Comparison of ENCODE assay signal across 8 cellular contexts in the genomic region with DNA sequence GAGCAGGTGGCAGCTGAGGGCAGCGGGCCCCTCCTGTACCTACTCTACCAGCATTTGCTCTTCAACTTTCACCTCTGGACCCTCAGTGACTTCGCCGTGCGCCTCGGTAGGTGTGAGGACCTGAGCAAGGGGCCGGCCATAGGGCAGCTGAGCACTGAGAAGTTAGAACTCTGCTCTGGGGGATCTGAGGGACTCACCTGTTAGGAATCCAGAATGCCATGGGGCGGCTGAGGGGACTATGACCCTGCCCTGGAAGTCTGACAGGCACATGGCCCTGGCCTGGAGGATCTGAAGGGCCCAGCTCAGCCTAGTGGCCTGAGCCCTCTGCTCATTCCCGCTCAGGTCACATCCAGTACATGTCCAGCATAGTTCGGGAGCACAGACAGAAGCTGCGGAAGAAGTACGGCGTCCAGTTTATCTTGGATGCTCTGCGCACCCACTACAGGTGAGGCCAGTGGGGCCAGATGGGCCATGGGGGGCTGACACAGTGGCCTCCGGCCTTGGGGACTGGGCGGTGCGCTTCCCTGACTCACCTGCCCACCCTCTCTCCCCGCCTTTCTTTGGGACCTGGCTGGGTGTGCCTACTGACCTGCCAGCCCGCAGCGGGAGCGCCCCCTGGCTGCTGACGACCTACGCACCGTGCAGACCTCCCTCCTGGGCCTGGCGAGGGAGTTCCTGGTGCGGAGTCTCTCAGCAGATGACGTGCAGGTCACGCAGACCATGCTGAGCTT.
DNase-seq lines count a peak whose midpoint lies in the region; ATAC-seq and TF ChIP-seq lines count a peak whose summit lies in the region.

No MANE protein-coding gene starts in this region.

- H3K36me3 ChIP-seq in HAP-1 (replicated peaks) = peaks cover 35% of the 10 kb centered on the region

- TF ChIP-seq CTCF in AG09309 (IDR thresholded peaks at IDR 0.05; ENCODE audit: control insufficient read depth, insufficient read depth, low read depth, low read length, missing control alignments) = peak; percentile 74
- peak; percentile 78 for TF ChIP-seq CTCF in astrocyte of the cerebellum (IDR thresholded peaks at IDR 0.05; ENCODE audit: low read depth, low read length, missing control alignments)

- ATAC-seq in GM18505 (IDR thresholded peaks at IDR 0.05; ENCODE audit: unreplicated experiment) = no peak

- no peak for DNase-seq in AG09309 (ENCODE audit: low read depth)
- DNase-seq in HAP-1 (ENCODE audit: low spot score in 2 of 2) = peak; percentile 23 to 82
- DNase-seq in T-helper 2 cell = peak; percentile 44 to 69 (median 57)
- no peak for DNase-seq in astrocyte of the cerebellum (ENCODE audit: low read depth)
- peak; percentile 50 for DNase-seq in iris pigment epithelial cell (ENCODE audit: low read depth)
- DNase-seq in stimulated activated CD4-positive, alpha-beta T cell treated with anti-CD3 and anti-CD28 coated beads, Interleukin-4, amount 100 ng/mL, for 4 hours = peak; percentile 70 to 76
- DNase-seq in dedifferentiated amniotic fluid mesenchymal stem cell (ENCODE audit: extremely low spot score) = no peak

- no peak overlapping the region for H3K4me3 ChIP-seq in AG09309 (ENCODE audit: control insufficient read depth, low read depth, low read length)
- no peak overlapping the region for H3K4me3 ChIP-seq in HAP-1
- no peak overlapping the region for H3K4me3 ChIP-seq in astrocyte of the cerebellum (ENCODE audit: low read depth, low read length)

- H3K4me1 ChIP-seq in HAP-1 = no peaks in the 10 kb centered on the region

- TF ChIP-seq POLR2A in GM18505 (IDR thresholded peaks at IDR 0.05; ENCODE audit: borderline replicate concordance, extremely low read depth, insufficient read depth, insufficient read length) = no peak

- H3K9me3 ChIP-seq in HAP-1 = no peaks in the 10 kb centered on the region

- H3K27me3 ChIP-seq in HAP-1 (ENCODE audit: low read depth) = no peaks in the 10 kb centered on the region

- in situ Hi-C loops in HAP-1 (cut with MboI; ENCODE audit: low sequenced_read_pairs) (no loop called here), astrocyte of the cerebellum (cut with HindIII; ENCODE audit: low sequenced_read_pairs) (no loop called here)

Comparison
In these comparisons a context has a peak if more than half of its experiments do, and no peak if none do; other contexts are left out.
1. DNase-seq: peak in HAP-1 (2 of 2), T-helper 2 cell (5 of 5), iris pigment epithelial cell (single experiment) and stimulated activated CD4-positive, alpha-beta T cell treated with anti-CD3 and anti-CD28 coated beads, Interleukin-4, amount 100 ng/mL, for 4 hours (2 of 2); none in AG09309 (single experiment), astrocyte of the cerebellum (single experiment) and dedifferentiated amniotic fluid mesenchymal stem cell (single experiment).